13 cellular contexts compared by ENCODE assay signal in genomic region chr3:6861331-6861988, GRCh38. TPM values are rescaled to one million over a fixed set of nuclear protein-coding genes. Genes with fewer than 3 reads are reported as not detected.
DNase-seq lines count a peak whose midpoint lies in the region; ATAC-seq and TF ChIP-seq lines count a peak whose summit lies in the region.
"Had no signal": no experiment of that assay in that cellular context is flagged by ENCODE, and none has a peak within 500 bp of the region (broad histone marks: within the 10 kb centered on the region; RNA-seq: fewer than 3 reads in every experiment).

No MANE protein-coding gene starts in this region.

- DNase-seq in NCI-H146 (lab: John Stamatoyannopoulos, UW) (peak; percentile 64), astrocyte of the cerebellum (ENCODE audit: low read depth) (no peak), kidney tubule cell (ENCODE audit: low spot score) (peak; percentile 12), smooth muscle cell (lab: John Stamatoyannopoulos, UW; ENCODE audit: unreplicated experiment) (no peak), H4 (ENCODE audit: low spot score) (no peak), NCI-H2171 treated with DMSO at 0.1 percent for 48 hours (lab: John Stamatoyannopoulos, UW) (no peak), HUDEP-2 (lab: John Stamatoyannopoulos, UW; ENCODE audit: unreplicated experiment in 76 of 76) (no peak)
- DNase-seq in activated CD8-positive, alpha-beta T cell treated with anti-CD3 and anti-CD28 coated beads, Interleukin-2, amount 10 ng/mL, durations not matched to agents 7 days and 5 days, result no peak
- DNase-seq: Caco-2; naive B cell; NCI-H1436 treated with DMSO at 0.1 percent for 48 hours; stimulated activated CD4-positive, alpha-beta T cell treated with anti-CD3 and anti-CD28 coated beads, Interleukin-2, amount 100 ng/mL, for 48 hours had no signal

- no peak overlapping the region for H3K27ac ChIP-seq in smooth muscle cell (ENCODE audit: low read depth)
- H3K27ac ChIP-seq: VCaP had no signal

- TF ChIP-seq CTCF in astrocyte of the cerebellum (IDR thresholded peaks at IDR 0.05; ENCODE audit: low read depth, low read length, missing control alignments), result no peak
- TF ChIP-seq CTCF in smooth muscle cell (IDR thresholded peaks at IDR 0.05; ENCODE audit: borderline replicate concordance, insufficient read depth, poor library complexity, severe bottlenecking), result no peak

- H3K79me2 ChIP-seq in smooth muscle cell (ENCODE audit: low read depth), result no peaks in the 10 kb centered on the region

- H2AFZ ChIP-seq in smooth muscle cell (ENCODE audit: low read depth), result peak overlapping the region; percentile 20

- no peaks in the 10 kb centered on the region for H3K9me3 Mint-ChIP-seq in activated CD8-positive, alpha-beta T cell treated with anti-CD3 and anti-CD28 coated beads, Interleukin-2, amount 10 ng/mL, durations not matched to agents 7 days and 5 days (ENCODE audit: insufficient read depth)

- peak overlapping the region; percentile 92 for H3K4me2 ChIP-seq in smooth muscle cell

- H3K4me3 Mint-ChIP-seq in activated CD8-positive, alpha-beta T cell treated with anti-CD3 and anti-CD28 coated beads, Interleukin-2, amount 10 ng/mL, durations not matched to agents 7 days and 5 days, result no peak overlapping the region
- H3K4me3 Mint-ChIP-seq: naive B cell had no signal

- no peak for ATAC-seq in activated CD8-positive, alpha-beta T cell treated with anti-CD3 and anti-CD28 coated beads, Interleukin-2, amount 10 ng/mL, durations not matched to agents 7 days and 5 days

- H3K9me3 ChIP-seq in smooth muscle cell (replicated peaks; ENCODE audit: low read depth), result no peaks in the 10 kb centered on the region
- H3K9me3 ChIP-seq: Caco-2 had no signal

- H3K4me3 ChIP-seq in astrocyte of the cerebellum (ENCODE audit: low read depth, low read length) (peak overlapping the region; percentile 78), smooth muscle cell (peak overlapping the region; percentile 53)

- WGBS in smooth muscle cell (ENCODE audit: low lambda C conversion rate), result 1% methylated on average over 60 of the region's 60 CpGs

- in situ Hi-C loops in astrocyte of the cerebellum (cut with HindIII; ENCODE audit: low sequenced_read_pairs), result no loop called here

- H3K27me3 Mint-ChIP-seq in activated CD8-positive, alpha-beta T cell treated with anti-CD3 and anti-CD28 coated beads, Interleukin-2, amount 10 ng/mL, durations not matched to agents 7 days and 5 days (ENCODE audit: low read depth), result peaks cover 16% of the 10 kb centered on the region

- peaks cover 3% of the 10 kb centered on the region for H3K36me3 Mint-ChIP-seq in activated CD8-positive, alpha-beta T cell treated with anti-CD3 and anti-CD28 coated beads, Interleukin-2, amount 10 ng/mL, durations not matched to agents 7 days and 5 days (ENCODE audit: low read depth)

- H3K4me1 ChIP-seq in smooth muscle cell (ENCODE audit: low read depth), result peaks cover 3% of the 10 kb centered on the region
- H3K4me1 ChIP-seq: Caco-2 had no signal

- no peaks in the 10 kb centered on the region for H3F3A ChIP-seq in smooth muscle cell (ENCODE audit: low read depth)

- H3K27me3 ChIP-seq in smooth muscle cell (ENCODE audit: low read depth), result peaks cover 99% of the 10 kb centered on the region

- no peaks in the 10 kb centered on the region for H3K36me3 ChIP-seq in smooth muscle cell (ENCODE audit: low read depth)

- H3K9ac ChIP-seq in smooth muscle cell (ENCODE audit: low read depth), result no peak overlapping the region

- H3K27ac Mint-ChIP-seq in activated CD8-positive, alpha-beta T cell treated with anti-CD3 and anti-CD28 coated beads, Interleukin-2, amount 10 ng/mL, durations not matched to agents 7 days and 5 days, result no peak overlapping the region
- H3K27ac Mint-ChIP-seq: naive B cell had no signal

- no peaks in the 10 kb centered on the region for H4K20me1 ChIP-seq in smooth muscle cell (ENCODE audit: low read depth)

- POLR2A ChIA-PET in activated CD8-positive, alpha-beta T cell treated with anti-CD3 and anti-CD28 coated beads, Interleukin-2, amount 10 ng/mL, durations not matched to agents 7 days and 5 days (lab: Charles Lee), result no interaction called here

- H3K4me1 Mint-ChIP-seq in activated CD8-positive, alpha-beta T cell treated with anti-CD3 and anti-CD28 coated beads, Interleukin-2, amount 10 ng/mL, durations not matched to agents 7 days and 5 days (ENCODE audit: low read depth), result no peaks in the 10 kb centered on the region

- CTCF ChIA-PET in activated CD8-positive, alpha-beta T cell treated with anti-CD3 and anti-CD28 coated beads, Interleukin-2, amount 10 ng/mL, durations not matched to agents 7 days and 5 days (lab: Charles Lee), result no interaction called here

RNA-seq across cellular contexts. Expression of gene GRM7, which starts 0.5 kb away (rescaled TPM):
- not detected in 2 replicates for total RNA-seq in smooth muscle cell
- polyA plus RNA-seq in smooth muscle cell, result not detected in 2 replicates
- total RNA-seq in H4 (2014; rRNA removed; shearing (Covaris generic)), result not detected in 2 replicates
- total RNA-seq in activated CD8-positive, alpha-beta T cell treated with anti-CD3 and anti-CD28 coated beads, Interleukin-2, amount 10 ng/mL, durations not matched to agents 7 days and 5 days, result not detected
- total RNA-seq: Caco-2 had no signal

Comparison
In these comparisons a context has a peak if more than half of its experiments do, and no peak if none do; other contexts are left out.
1. DNase-seq: peak in NCI-H146 (single experiment) and kidney tubule cell (single experiment); none in astrocyte of the cerebellum (single experiment), smooth muscle cell (single experiment), H4 (single experiment), NCI-H2171 treated with DMSO at 0.1 percent for 48 hours (single experiment), HUDEP-2 (0 of 76) and activated CD8-positive, alpha-beta T cell treated with anti-CD3 and anti-CD28 coated beads, Interleukin-2, amount 10 ng/mL, durations not matched to agents 7 days and 5 days (single experiment).